22 cellular contexts compared by ENCODE assay signal in genomic region chr4:102594000-102594399, GRCh38.
DNase-seq lines count a peak whose midpoint lies in the region; ATAC-seq and TF ChIP-seq lines count a peak whose summit lies in the region.
"Had no signal": no experiment of that assay in that cellular context is flagged by ENCODE, and none has a peak within 500 bp of the region (broad histone marks: within the 10 kb centered on the region; RNA-seq: fewer than 3 reads in every experiment).

No MANE protein-coding gene starts in this region.

- H3K27ac Mint-ChIP-seq in T-cell, result peak overlapping the region; percentile 76 to 88
- peak overlapping the region; percentile 78 for H3K27ac Mint-ChIP-seq in activated naive CD8-positive, alpha-beta T cell treated with anti-CD3 and anti-CD28 coated beads for 36 hours
- peak overlapping the region; percentile 10 to 88 (median 70) for H3K27ac Mint-ChIP-seq in naive thymus-derived CD8-positive, alpha-beta T cell
- H3K27ac Mint-ChIP-seq: mesothelial cell of epicardium had no signal

- ATAC-seq in T-cell (replicated peaks in 1 of 4) (no peak), HG03520 (IDR thresholded peaks at IDR 0.05; ENCODE audit: unreplicated experiment) (no peak), aorta (ENCODE audit: low FRiP score) (no peak)
- ATAC-seq in naive thymus-derived CD8-positive, alpha-beta T cell, result no peak
- ATAC-seq: GM12878, left ventricle myocardium superior had no signal

- BruUV-seq in mammary epithelial cell (replicated peaks; lab: Mats Ljungman, UMichigan), result no TSS peak

- H3K27me3 Mint-ChIP-seq in T-cell, result no peaks in the 10 kb centered on the region
- H3K27me3 Mint-ChIP-seq in activated naive CD8-positive, alpha-beta T cell treated with anti-CD3 and anti-CD28 coated beads for 36 hours, result no peaks in the 10 kb centered on the region
- no peaks in the 10 kb centered on the region for H3K27me3 Mint-ChIP-seq in naive thymus-derived CD8-positive, alpha-beta T cell
- H3K27me3 Mint-ChIP-seq: naive B cell had no signal

- peaks cover 87% of the 10 kb centered on the region for H3K36me3 Mint-ChIP-seq in T-cell
- peaks cover 86% of the 10 kb centered on the region for H3K36me3 Mint-ChIP-seq in activated naive CD8-positive, alpha-beta T cell treated with anti-CD3 and anti-CD28 coated beads for 36 hours
- peaks cover 42 to 86% (median 76%) of the 10 kb centered on the region in 3 donors for H3K36me3 Mint-ChIP-seq in naive thymus-derived CD8-positive, alpha-beta T cell

- H3K4me2 ChIP-seq in mammary epithelial cell (ENCODE audit: insufficient read depth, low read depth, low read length), result peak overlapping the region; percentile 1
- H3K4me2 ChIP-seq in MM.1S (ENCODE audit: low read depth, low read length), result no peak overlapping the region

- no peaks in the 10 kb centered on the region for H3K79me2 ChIP-seq in mammary epithelial cell (ENCODE audit: insufficient read depth, low read length)
- H3K79me2 ChIP-seq in MM.1S (ENCODE audit: low read length), result no peaks in the 10 kb centered on the region

- H3K9me3 ChIP-seq in mammary epithelial cell (replicated peaks; ENCODE audit: insufficient read depth, low read length) (no peaks in the 10 kb centered on the region), breast epithelium (peaks cover 4% of the 10 kb centered on the region in 2 donors), aorta (ENCODE audit: control insufficient read depth, low read length) (no peaks in the 10 kb centered on the region), MM.1S (replicated peaks; ENCODE audit: insufficient read depth, low read length) (no peaks in the 10 kb centered on the region)
- H3K9me3 ChIP-seq: stomach, tibial artery had no signal

- H3K9me3 Mint-ChIP-seq in T-cell, result peaks cover 0 to 3% (median 2%) of the 10 kb centered on the region in 3 donors
- H3K9me3 Mint-ChIP-seq in activated naive CD8-positive, alpha-beta T cell treated with anti-CD3 and anti-CD28 coated beads for 36 hours, result peaks cover 6% of the 10 kb centered on the region
- peaks cover 0 to 7% (median 0%) of the 10 kb centered on the region in 9 donors for H3K9me3 Mint-ChIP-seq in naive thymus-derived CD8-positive, alpha-beta T cell

- H3K36me3 ChIP-seq in mammary epithelial cell (ENCODE audit: insufficient read depth, low read length) (peaks cover 18% of the 10 kb centered on the region), breast epithelium (peaks cover 3% of the 10 kb centered on the region), aorta (ENCODE audit: control insufficient read depth in 1 of 2, insufficient read depth in 2 of 2, low read length in 1 of 2) (peaks cover 4 to 10% of the 10 kb centered on the region in 2 donors), MM.1S (replicated peaks; ENCODE audit: insufficient read depth, low read length) (peaks cover 14% of the 10 kb centered on the region; the same call in 1 of the 2 replicates)

- TF ChIP-seq CTCF in mammary epithelial cell (conservative IDR thresholded peaks at IDR 0.05 in 1 of 2, IDR thresholded peaks at IDR 0.05 in 1 of 2; ENCODE audit: extremely low read depth in 1 of 2, insufficient read depth in 1 of 2, low read depth in 1 of 2, low read length in 2 of 2), result no peak
- TF ChIP-seq CTCF in breast epithelium (IDR thresholded peaks at IDR 0.05), result no peak
- TF ChIP-seq CTCF in MM.1S (IDR thresholded peaks at IDR 0.05; ENCODE audit: low read length), result no peak

- H3K27me3 ChIP-seq in mammary epithelial cell (ENCODE audit: insufficient read depth, low read length), result no peaks in the 10 kb centered on the region
- no peaks in the 10 kb centered on the region for H3K27me3 ChIP-seq in breast epithelium
- no peaks in the 10 kb centered on the region for H3K27me3 ChIP-seq in aorta (ENCODE audit: control insufficient read depth in 1 of 2, insufficient read depth in 2 of 2, low read length in 1 of 2)
- H3K27me3 ChIP-seq in MM.1S (replicated peaks; ENCODE audit: insufficient read depth, low read length), result no peaks in the 10 kb centered on the region
- H3K27me3 ChIP-seq: stomach, tibial artery had no signal

- WGBS in mammary epithelial cell (ENCODE audit: low coverage, missing lambda C conversion rate), result 81% methylated on average over 2 of the region's 2 CpGs
- WGBS in aorta, 2 donors, result 50 to 69% methylated on average over 2 of the region's 2 CpGs

- TF ChIP-seq POLR2A in breast epithelium (IDR thresholded peaks at IDR 0.05), result no peak

- no peak overlapping the region for H3K9ac ChIP-seq in mammary epithelial cell (ENCODE audit: insufficient read depth, low read length)
- no peak overlapping the region for H3K9ac ChIP-seq in MM.1S (ENCODE audit: low read length)

- in situ Hi-C loops in mammary epithelial cell (cut with MboI; ENCODE audit: low sequenced_read_pairs in 2 of 2), result no loop called here

- H3K4me1 ChIP-seq in mammary epithelial cell (ENCODE audit: insufficient read depth, low read length), result peaks cover 5% of the 10 kb centered on the region
- H3K4me1 ChIP-seq in breast epithelium, result no peaks in the 10 kb centered on the region
- H3K4me1 ChIP-seq in aorta (ENCODE audit: control insufficient read depth in 1 of 2, insufficient read depth in 2 of 2, low read length in 2 of 2), result no peaks in the 10 kb centered on the region
- no peaks in the 10 kb centered on the region for H3K4me1 ChIP-seq in MM.1S (ENCODE audit: low read length)
- H3K4me1 ChIP-seq: tibial artery had no signal

- H3K27ac ChIP-seq in mammary epithelial cell (ENCODE audit: insufficient read depth, low read depth, low read length) (no peak overlapping the region), breast epithelium (no peak overlapping the region), aorta (ENCODE audit: low read depth in 1 of 2, low read length in 2 of 2) (no peak overlapping the region), MM.1S (ENCODE audit: low read length) (no peak overlapping the region)
- H3K27ac ChIP-seq: stomach, tibial artery had no signal

- H4K20me1 ChIP-seq in mammary epithelial cell (ENCODE audit: insufficient read depth, low read length) (no peaks in the 10 kb centered on the region), MM.1S (ENCODE audit: insufficient read depth, low read length) (no peaks in the 10 kb centered on the region)

- CTCF ChIA-PET in mammary epithelial cell (lab: Charles Lee; ENCODE audit: low non-redundant PET), result no interaction called here
- CTCF ChIA-PET in T-cell (lab: Charles Lee), result interaction anchor here in 1 of 2 donors (0.6 kb wide), 1 partner anchor 19 kb away, joined by 4 read pairs; no protein-coding TSS in a partner anchor

- no peak overlapping the region for H3K4me3 ChIP-seq in mammary epithelial cell (replicated peaks in 1 of 3; ENCODE audit: insufficient read depth in 1 of 3, low read depth in 2 of 3, low read length in 3 of 3)
- no peak overlapping the region for H3K4me3 ChIP-seq in breast epithelium
- no peak overlapping the region for H3K4me3 ChIP-seq in aorta (ENCODE audit: low read length in 2 of 2)
- H3K4me3 ChIP-seq in MM.1S (ENCODE audit: low read length), result no peak overlapping the region
- H3K4me3 ChIP-seq: GM12878, stomach, tibial artery had no signal

- peaks cover 88 to 92% (median 92%) of the 10 kb centered on the region in 3 donors for H3K4me1 Mint-ChIP-seq in T-cell
- peaks cover 91% of the 10 kb centered on the region for H3K4me1 Mint-ChIP-seq in activated naive CD8-positive, alpha-beta T cell treated with anti-CD3 and anti-CD28 coated beads for 36 hours
- peaks cover 46 to 92% (median 83%) of the 10 kb centered on the region in 4 donors for H3K4me1 Mint-ChIP-seq in naive thymus-derived CD8-positive, alpha-beta T cell

- intact Hi-C loops in mammary epithelial cell (cut with micrococcal nuclease), result loop anchor here (10.0 kb wide), 1 partner anchor 89 kb away; the partner anchor contains the start of gene NFKB1
- intact Hi-C loops in breast epithelium (cut with DNase I; ENCODE audit: low total_unique reads), result no loop called here
- intact Hi-C loops in aorta (cut with DNase I), result no loop called here

- no peaks in the 10 kb centered on the region for H3K9me2 ChIP-seq in MM.1S (replicated peaks; ENCODE audit: insufficient read depth, low read length)

- no peak overlapping the region for H2AFZ ChIP-seq in mammary epithelial cell (ENCODE audit: low read depth, low read length)
- no peak overlapping the region for H2AFZ ChIP-seq in MM.1S (ENCODE audit: low read length)

- DNase-seq in mammary epithelial cell, result no peak
- no peak for DNase-seq in breast epithelium (ENCODE audit: low spot score in 2 of 2)
- DNase-seq in T-cell, result no peak
- no peak for DNase-seq in activated naive CD8-positive, alpha-beta T cell treated with anti-CD3 and anti-CD28 coated beads for 36 hours
- no peak for DNase-seq in naive thymus-derived CD8-positive, alpha-beta T cell
- DNase-seq in aorta, result no peak
- DNase-seq in MM.1S, result no peak
- DNase-seq: activated CD4-positive, alpha-beta T cell treated with anti-CD3 and anti-CD28 coated beads for 4 hours; C1 segment of cervical spinal cord; hypothalamus; KG1; left ventricle myocardium superior; naive B cell; NCI-H1417 treated with DMSO at 0.1 percent for 48 hours; NCI-H2081 treated with DMSO at 0.1 percent for 48 hours; NCI-H345; NCI-H774; stomach; tibial artery had no signal

- no peak overlapping the region for H3K4me3 Mint-ChIP-seq in T-cell
- no peak overlapping the region for H3K4me3 Mint-ChIP-seq in activated naive CD8-positive, alpha-beta T cell treated with anti-CD3 and anti-CD28 coated beads for 36 hours
- peak overlapping the region in 1 of 10 donors; percentile 2 for H3K4me3 Mint-ChIP-seq in naive thymus-derived CD8-positive, alpha-beta T cell
- H3K4me3 Mint-ChIP-seq: mesothelial cell of epicardium, naive B cell had no signal

- POLR2A ChIA-PET in T-cell (lab: Charles Lee), result interaction anchor here (0.6 to 1.0 kb wide), 3 partner anchors 57 to 590 kb away, joined by 3 read pairs; no protein-coding TSS in a partner anchor
- POLR2A ChIA-PET in naive thymus-derived CD8-positive, alpha-beta T cell (lab: Charles Lee), result interaction anchor here (1.3 kb wide), 1 partner anchor 26 kb away, joined by 3 read pairs; no protein-coding TSS in a partner anchor

- no peaks in the 10 kb centered on the region for H3F3A ChIP-seq in MM.1S (ENCODE audit: insufficient read depth, low read length)

- dilution Hi-C loops in mammary epithelial cell (cut with HindIII; ENCODE audit: low sequenced_read_pairs), result no loop called here
